In the genomic region with DNA sequence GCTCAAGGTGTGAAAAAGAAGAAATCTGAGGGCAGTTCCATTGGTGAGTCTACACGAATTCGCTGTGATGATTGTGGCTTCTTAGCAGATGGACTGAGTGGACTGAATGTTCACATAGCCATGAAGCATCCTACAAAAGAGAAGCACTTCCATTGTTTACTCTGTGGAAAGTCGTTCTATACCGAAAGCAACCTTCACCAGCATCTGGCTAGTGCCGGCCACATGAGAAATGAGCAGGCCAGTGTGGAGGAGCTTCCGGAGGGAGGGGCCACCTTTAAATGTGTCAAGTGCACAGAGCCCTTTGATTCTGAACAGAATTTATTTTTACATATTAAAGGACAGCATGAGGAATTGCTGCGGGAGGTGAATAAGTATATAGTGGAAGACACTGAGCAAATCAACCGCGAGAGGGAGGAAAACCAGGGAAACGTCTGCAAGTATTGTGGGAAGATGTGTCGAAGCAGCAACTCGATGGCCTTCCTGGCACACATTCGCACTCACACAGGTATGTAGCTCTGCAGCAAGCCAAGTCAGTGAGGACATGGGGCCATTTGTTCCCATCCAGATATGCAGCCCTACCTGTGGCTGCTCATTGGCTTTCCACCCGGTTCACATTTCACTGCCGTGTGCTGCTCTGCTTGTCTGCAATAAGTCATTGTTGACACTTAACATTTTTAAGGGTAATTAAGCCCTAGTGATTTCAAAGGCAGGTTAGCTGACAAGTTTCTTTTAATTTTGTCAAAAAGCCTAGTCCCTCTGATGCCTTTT, we compare ENCODE assay signal across 26 cellular contexts. TPM values are rescaled to one million over a fixed set of nuclear protein-coding genes. Genes with fewer than 3 reads are reported as not detected.
DNase-seq lines count a peak whose midpoint lies in the region; ATAC-seq, FAIRE-seq and TF ChIP-seq lines count a peak whose summit lies in the region.
"Had no signal": no experiment of that assay in that cellular context is flagged by ENCODE, and none has a peak within 500 bp of the region (broad histone marks: within the 10 kb centered on the region; RNA-seq: fewer than 3 reads in every experiment).

No MANE protein-coding gene starts in this region.

- intact Hi-C loops in heart left ventricle (cut with DNase I): no loop called here

- no peaks in the 10 kb centered on the region for H3K79me2 ChIP-seq in trophoblast cell (ENCODE audit: control insufficient read depth, insufficient read depth, low read length, poor library complexity)

- peak; percentile 83 for FAIRE-seq in bronchial epithelial cell (lab: Jason Lieb, UNC)
- FAIRE-seq: A204.1, GM12892, H54 had no signal

- no peak overlapping the region for H3K18ac ChIP-seq in trophoblast cell (ENCODE audit: low read length)

- no peak overlapping the region for H3K14ac ChIP-seq in trophoblast cell (ENCODE audit: low read length)

- no peak overlapping the region for H3K4me3 ChIP-seq in bronchial epithelial cell (ENCODE audit: low read depth, low read length)
- no peak overlapping the region for H3K4me3 ChIP-seq in trophoblast cell (ENCODE audit: low read depth, low read length)
- no peak overlapping the region for H3K4me3 ChIP-seq in heart left ventricle
- H3K4me3 ChIP-seq: cardiac muscle cell, coronary artery, esophagus squamous epithelium, gastroesophageal sphincter, MG63, prostate gland had no signal

- ATAC-seq in heart left ventricle: no peak
- ATAC-seq: activated T-cell treated with anti-CD3 and anti-CD28 coated beads, Interleukin-2, amount 50 U/mL, for 72 hours; effector memory CD8-positive, alpha-beta T cell; gastroesophageal sphincter had no signal

- H3K9ac ChIP-seq in trophoblast cell (ENCODE audit: low read length): no peak overlapping the region
- H3K9ac ChIP-seq: SK-N-SH had no signal

- no peak overlapping the region for H2AFZ ChIP-seq in trophoblast cell (ENCODE audit: insufficient read depth, low read length, poor library complexity)

- H2AK5ac ChIP-seq in trophoblast cell (ENCODE audit: low read length): no peak overlapping the region

- TF ChIP-seq POLR2A in erythroblast (IDR thresholded peaks at IDR 0.05; ENCODE audit: low read length) (no peak), heart left ventricle (IDR thresholded peaks at IDR 0.05) (no peak)

- H3K36me3 ChIP-seq in bronchial epithelial cell (ENCODE audit: control insufficient read depth, insufficient read depth, low read length) (no peaks in the 10 kb centered on the region), trophoblast cell (ENCODE audit: control insufficient read depth in 1 of 2, insufficient read depth in 2 of 2, low read length in 2 of 2) (peaks cover 0 to 2% of the 10 kb centered on the region in 2 experiments), heart left ventricle (peaks cover 0 to 47% (median 30%) of the 10 kb centered on the region in 9 donors)
- H3K36me3 ChIP-seq: cardiac muscle cell, prostate gland had no signal

- H2BK120ac ChIP-seq in trophoblast cell (ENCODE audit: insufficient read depth, low read length, poor library complexity): no peak overlapping the region

- H3K4me1 ChIP-seq in trophoblast cell (ENCODE audit: control insufficient read depth in 1 of 2, insufficient read depth in 2 of 2, low read length in 2 of 2): peaks cover 6 to 19% of the 10 kb centered on the region in 2 experiments
- H3K4me1 ChIP-seq in heart left ventricle: peaks cover 0 to 22% (median 0%) of the 10 kb centered on the region in 12 donors
- H3K4me1 ChIP-seq: esophagus squamous epithelium, gastroesophageal sphincter, prostate gland had no signal

- H3K4ac ChIP-seq in trophoblast cell (ENCODE audit: low read depth, low read length): no peak overlapping the region

- H3K79me1 ChIP-seq in trophoblast cell (ENCODE audit: low read length): no peaks in the 10 kb centered on the region

- no CpG with 5 or more reads among the region's 15 CpGs for WGBS in trophoblast cell (ENCODE audit: extremely low coverage, insufficient coverage, insufficient read length)
- WGBS in heart left ventricle, 4 donors: 92 to 94% (median 93%) methylated on average over 15 of the region's 15 CpGs

- no peak overlapping the region for H4K8ac ChIP-seq in trophoblast cell (ENCODE audit: low read depth, low read length)

- H4K91ac ChIP-seq in trophoblast cell (ENCODE audit: low read depth, low read length): no peak overlapping the region

- TF ChIP-seq CTCF in bronchial epithelial cell (IDR thresholded peaks at IDR 0.05; ENCODE audit: insufficient read depth, low read length, severe bottlenecking) (no peak), heart left ventricle (IDR thresholded peaks at IDR 0.05) (no peak)

- no peak overlapping the region for H3K23ac ChIP-seq in trophoblast cell (ENCODE audit: low read length)

- no peaks in the 10 kb centered on the region for H3K27me3 ChIP-seq in bronchial epithelial cell (ENCODE audit: control insufficient read depth, insufficient read depth, low read length)
- no peaks in the 10 kb centered on the region for H3K27me3 ChIP-seq in trophoblast cell (ENCODE audit: insufficient read depth, low read length)
- H3K27me3 ChIP-seq in heart left ventricle: no peaks in the 10 kb centered on the region
- H3K27me3 ChIP-seq: cardiac muscle cell, esophagus squamous epithelium, gastroesophageal sphincter, MG63 had no signal

- no peak overlapping the region for H4K12ac ChIP-seq in trophoblast cell (ENCODE audit: low read depth, low read length)

- DNase-seq in NCI-H187 (lab: John Stamatoyannopoulos, UW): peak; percentile 4 to 32
- DNase-seq in NCI-H187 treated with DMSO at 0.1 percent for 48 hours (lab: John Stamatoyannopoulos, UW): no peak
- DNase-seq in NCI-H2107 (lab: John Stamatoyannopoulos, UW): peak; percentile 46
- DNase-seq in bronchial epithelial cell (ENCODE audit: low read depth): no peak
- DNase-seq in trophoblast cell: peak; percentile 30 to 52
- DNase-seq in erythroblast (lab: John Stamatoyannopoulos, UW): no peak
- DNase-seq in heart left ventricle: no peak
- no peak for DNase-seq in substantia nigra (lab: John Stamatoyannopoulos, UW)
- DNase-seq: activated CD4-positive, alpha-beta T cell treated with anti-CD3 and anti-CD28 coated beads for 48 hours; activated naive CD4-positive, alpha-beta T cell treated with anti-CD3 and anti-CD28 coated beads, Interleukin-2, amount 10 ng/mL, durations not matched to agents 7 days and 5 days; activated T-cell treated with anti-CD3 and anti-CD28 coated beads, Interleukin-2, amount 50 U/mL, for 72 hours; effector memory CD8-positive, alpha-beta T cell; esophagus squamous epithelium; KBM-7; mammary epithelial cell; MG63; NCI-H1436 treated with DMSO at 0.1 percent for 48 hours; NCI-H446 treated with DMSO at 0.1 percent for 48 hours; SK-N-SH had no signal

- H3K9me3 ChIP-seq in trophoblast cell (ENCODE audit: insufficient read depth, low read depth, low read length): no peaks in the 10 kb centered on the region
- H3K9me3 ChIP-seq in heart left ventricle: no peaks in the 10 kb centered on the region
- H3K9me3 ChIP-seq: esophagus squamous epithelium, gastroesophageal sphincter, MG63, prostate gland, SK-N-SH had no signal

- H2BK12ac ChIP-seq in trophoblast cell (ENCODE audit: low read length): peak overlapping the region; percentile 19

- no peak overlapping the region for H3K4me2 ChIP-seq in trophoblast cell (ENCODE audit: low read length)
- H3K4me2 ChIP-seq: SK-N-SH had no signal

- H3K27ac ChIP-seq in trophoblast cell (ENCODE audit: low read depth, low read length) (peak overlapping the region; percentile 64), heart left ventricle (no peak overlapping the region), substantia nigra (ENCODE audit: low read depth, low read length, poor library complexity, severe bottlenecking) (no peak overlapping the region)
- H3K27ac ChIP-seq: cardiac muscle cell, coronary artery, esophagus squamous epithelium, gastroesophageal sphincter, prostate gland had no signal

- H2BK5ac ChIP-seq in trophoblast cell (ENCODE audit: low read depth, low read length, poor library complexity): no peak overlapping the region

RNA-seq across cellular contexts. Expression of gene ZNF407, which starts 37.7 kb away (rescaled TPM):
- 10.0 and 11.5 TPM in 2 replicates for total RNA-seq in bronchial epithelial cell
- polyA plus RNA-seq in trophoblast cell (2013): 2.2 TPM in 2 replicates
- total RNA-seq in heart left ventricle: 10 to 100 TPM in 7 of 9 donors, 1 to 10 TPM in 2; 8.1 to 14.7 (median 12.3) TPM
- 1 to 10 TPM; 3.8 to 3.9 TPM for polyA plus RNA-seq in heart left ventricle

Comparison
In these comparisons a context has a peak if more than half of its experiments do, and no peak if none do; other contexts are left out.
1. DNase-seq: peak in NCI-H187 (2 of 2), NCI-H2107 (single experiment) and trophoblast cell (2 of 2); none in NCI-H187 treated with DMSO at 0.1 percent for 48 hours (single experiment), bronchial epithelial cell (single experiment), erythroblast (0 of 2), heart left ventricle (0 of 5) and substantia nigra (0 of 49).